ENCODE assay signal across 9 cellular contexts in the genomic region with DNA sequence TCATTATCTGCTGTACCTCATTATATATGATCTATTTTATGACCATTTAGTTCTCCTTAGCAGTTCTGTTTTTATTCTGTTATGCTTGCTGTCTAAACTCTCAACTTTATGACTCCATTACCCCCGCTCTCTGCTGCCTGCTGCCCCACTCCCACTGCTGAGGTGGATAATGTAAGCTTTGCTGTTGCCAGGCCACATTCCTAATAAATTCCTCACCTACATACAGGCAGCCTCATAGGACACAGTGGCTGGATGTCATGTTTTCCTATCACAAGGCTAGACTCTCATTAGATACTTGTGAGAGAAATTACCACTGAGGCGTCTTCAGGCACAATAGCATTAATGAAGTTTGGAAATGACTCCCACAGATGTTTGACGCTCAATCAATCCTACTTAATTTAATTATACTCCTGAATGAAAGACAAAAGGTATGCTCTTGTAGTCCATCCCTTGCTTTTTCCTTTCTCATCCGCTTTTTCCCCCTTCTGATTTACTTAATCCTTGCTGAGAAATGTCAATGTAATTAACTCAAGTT.
"Had no signal": no experiment of that assay in that cellular context is flagged by ENCODE, and none has a peak within 500 bp of the region (broad histone marks: within the 10 kb centered on the region; RNA-seq: fewer than 3 reads in every experiment).

No MANE protein-coding gene starts in this region.

- DNase-seq: activated CD4-positive, alpha-beta T cell treated with anti-CD3 and anti-CD28 coated beads, Interleukin-2, amount 10 ng/mL, durations not matched to agents 7 days and 5 days; activated CD8-positive, alpha-beta memory T cell treated with anti-CD3 and anti-CD28 coated beads, Interleukin-2, amount 50 U/mL, for 48 hours; activated naive CD8-positive, alpha-beta T cell treated with anti-CD3 and anti-CD28 coated beads for 36 hours; kidney; nephron progenitor cell; psoas muscle; stimulated activated CD4-positive, alpha-beta T cell treated with anti-CD3 and anti-CD28 coated beads, Interleukin-1b, Interleukin-23, amount 100 ng/mL, for 48 hours had no signal

- H3K4me1 ChIP-seq: psoas muscle had no signal

- H3K9me3 Mint-ChIP-seq: activated CD4-positive, alpha-beta T cell treated with anti-CD3 and anti-CD28 coated beads, Interleukin-2, amount 10 ng/mL, durations not matched to agents 7 days and 5 days; nephron progenitor cell had no signal

- H3K27ac Mint-ChIP-seq: activated CD4-positive, alpha-beta T cell treated with anti-CD3 and anti-CD28 coated beads, Interleukin-2, amount 10 ng/mL, durations not matched to agents 7 days and 5 days; activated naive CD8-positive, alpha-beta T cell treated with anti-CD3 and anti-CD28 coated beads for 36 hours; nephron progenitor cell; stimulated activated effector memory CD8-positive, alpha-beta T cell treated with anti-CD3 and anti-CD28 coated beads, Interleukin-12 subunit alpha, Interleukin-12 subunit beta, amount 100 ng/mL, for 72 hours had no signal

- H3K27me3 Mint-ChIP-seq: activated CD4-positive, alpha-beta T cell treated with anti-CD3 and anti-CD28 coated beads, Interleukin-2, amount 10 ng/mL, durations not matched to agents 7 days and 5 days; activated naive CD8-positive, alpha-beta T cell treated with anti-CD3 and anti-CD28 coated beads for 36 hours had no signal

- H3K36me3 ChIP-seq: thoracic aorta had no signal

- ATAC-seq: psoas muscle; stimulated activated effector memory CD8-positive, alpha-beta T cell treated with anti-CD3 and anti-CD28 coated beads, Interleukin-12 subunit alpha, Interleukin-12 subunit beta, amount 100 ng/mL, for 72 hours had no signal

- H3K9me3 ChIP-seq: psoas muscle, thoracic aorta had no signal

- H3K4me3 ChIP-seq: psoas muscle, thoracic aorta had no signal

- H3K27ac ChIP-seq: psoas muscle, thoracic aorta had no signal

- H3K4me3 Mint-ChIP-seq: activated CD4-positive, alpha-beta T cell treated with anti-CD3 and anti-CD28 coated beads, Interleukin-2, amount 10 ng/mL, durations not matched to agents 7 days and 5 days; activated naive CD8-positive, alpha-beta T cell treated with anti-CD3 and anti-CD28 coated beads for 36 hours; nephron progenitor cell; stimulated activated effector memory CD8-positive, alpha-beta T cell treated with anti-CD3 and anti-CD28 coated beads, Interleukin-12 subunit alpha, Interleukin-12 subunit beta, amount 100 ng/mL, for 72 hours had no signal

- H3K36me3 Mint-ChIP-seq: activated naive CD8-positive, alpha-beta T cell treated with anti-CD3 and anti-CD28 coated beads for 36 hours; stimulated activated effector memory CD8-positive, alpha-beta T cell treated with anti-CD3 and anti-CD28 coated beads, Interleukin-12 subunit alpha, Interleukin-12 subunit beta, amount 100 ng/mL, for 72 hours had no signal

- H3K4me1 Mint-ChIP-seq: activated CD4-positive, alpha-beta T cell treated with anti-CD3 and anti-CD28 coated beads, Interleukin-2, amount 10 ng/mL, durations not matched to agents 7 days and 5 days; activated naive CD8-positive, alpha-beta T cell treated with anti-CD3 and anti-CD28 coated beads for 36 hours; stimulated activated effector memory CD8-positive, alpha-beta T cell treated with anti-CD3 and anti-CD28 coated beads, Interleukin-12 subunit alpha, Interleukin-12 subunit beta, amount 100 ng/mL, for 72 hours had no signal
